In genomic region chr1:52098139-52098871, GRCh38 we compare ENCODE assay signal across 18 cellular contexts. TPM values are rescaled to one million over a fixed set of nuclear protein-coding genes. Genes with fewer than 3 reads are reported as not detected.
DNase-seq lines count a peak whose midpoint lies in the region; TF ChIP-seq lines count a peak whose summit lies in the region.
"Had no signal": no experiment of that assay in that cellular context is flagged by ENCODE, and none has a peak within 500 bp of the region (broad histone marks: within the 10 kb centered on the region; RNA-seq: fewer than 3 reads in every experiment).

No MANE protein-coding gene starts in this region.

- no peak overlapping the region for H2AFZ ChIP-seq in neural cell (ENCODE audit: low read depth, low read length)

- no peak overlapping the region for H3K27ac ChIP-seq in neural cell (ENCODE audit: low read length)
- H3K27ac ChIP-seq in coronary artery: no peak overlapping the region
- H3K27ac ChIP-seq: KMS-11 had no signal

- H3K79me2 ChIP-seq in neural cell (replicated peaks; ENCODE audit: insufficient read depth, low read length): no peaks in the 10 kb centered on the region

- H4K20me1 ChIP-seq in neural cell (ENCODE audit: insufficient read depth): no peaks in the 10 kb centered on the region

- DNase-seq in NCI-H2029 (lab: John Stamatoyannopoulos, UW) (peak; percentile 11), NCI-H2029 treated with DMSO at 0.1 percent for 48 hours (lab: John Stamatoyannopoulos, UW) (no peak), HuH-7 (ENCODE audit: low spot score) (peak; percentile 11), NCI-H69 (lab: John Stamatoyannopoulos, UW) (peak; percentile 73), DMS 273 treated with DMSO at 0.1 percent for 48 hours (lab: John Stamatoyannopoulos, UW) (no peak), amniotic stem cell (lab: John Stamatoyannopoulos, UW) (no peak), coronary artery (ENCODE audit: low spot score) (no peak)
- DNase-seq: activated CD4-positive, CD25-positive, alpha-beta regulatory T cell treated with anti-CD3 and anti-CD28 coated beads, Interleukin-2, amount 50 U/mL, for 72 hours; activated CD8-positive, alpha-beta memory T cell treated with anti-CD3 and anti-CD28 coated beads for 24 hours; EL; kidney glomerular epithelial cell; mammary epithelial cell; MV-4-11; NCI-H446 treated with DMSO at 0.1 percent for 48 hours; OCI-M1; Right ventricle myocardium superior had no signal

- no peak overlapping the region for H3K4me2 ChIP-seq in neural cell (ENCODE audit: low read length)
- H3K4me2 ChIP-seq: KMS-11 had no signal

- H3K27me3 ChIP-seq in neural cell (ENCODE audit: insufficient read depth, low read depth, low read length): no peaks in the 10 kb centered on the region

- no peak for TF ChIP-seq CTCF in neural cell (IDR thresholded peaks at IDR 0.05; ENCODE audit: poor library complexity, severe bottlenecking)
- no peak for TF ChIP-seq CTCF in coronary artery (IDR thresholded peaks at IDR 0.05)

- no peaks in the 10 kb centered on the region for H3K9me3 ChIP-seq in neural cell (ENCODE audit: low read length)

- no peak for TF ChIP-seq RAD21 in neural cell (conservative IDR thresholded peaks at IDR 0.05)

- H3K36me3 ChIP-seq in neural cell (ENCODE audit: insufficient read depth, low read length): no peaks in the 10 kb centered on the region

- peak overlapping the region; percentile 5 for H3K9ac ChIP-seq in neural cell (ENCODE audit: low read length)
- H3K9ac ChIP-seq: KMS-11 had no signal

- no peak for TF ChIP-seq EP300 in neural cell (conservative IDR thresholded peaks at IDR 0.05; ENCODE audit: poor library complexity, severe bottlenecking)

- no peaks in the 10 kb centered on the region for H3F3A ChIP-seq in neural cell (ENCODE audit: insufficient read depth, low read length, poor library complexity, severe bottlenecking)

- no peaks in the 10 kb centered on the region for H3K9me2 ChIP-seq in neural cell (ENCODE audit: insufficient read depth, low read length)

- H3K4me3 ChIP-seq in neural cell (ENCODE audit: low read length) (no peak overlapping the region), coronary artery (no peak overlapping the region)

TF ChIP-seq in neural cell, 6 proteins besides CTCF, POLR2A, EP300 and RAD21:
- TF ChIP-seq SMC3 (conservative IDR thresholded peaks at IDR 0.05; ENCODE audit: poor library complexity) (no peak), POLR2AphosphoS5 (IDR thresholded peaks at IDR 0.05) (peak; percentile 17), EZH2 (IDR thresholded peaks at IDR 0.05; ENCODE audit: borderline replicate concordance, insufficient read depth, low read length, poor library complexity, severe bottlenecking) (no peak)

RNA-seq across cellular contexts. Expression of gene BTF3L4, which starts 42.2 kb away (rescaled TPM):
- 321 and 355 TPM in 2 replicates for polyA plus RNA-seq in neural cell
- polyA minus RNA-seq in neural cell: 265 and 282 TPM in 2 replicates

RNA-seq across cellular contexts. Expression of gene TXNDC12, which starts 43.3 kb away (rescaled TPM):
- polyA plus RNA-seq in neural cell: 33.3 and 42.3 TPM in 2 replicates
- 32.4 and 36.8 TPM in 2 replicates for polyA minus RNA-seq in neural cell

RNA-seq across cellular contexts. Expression of gene ZFYVE9, which starts 43.6 kb away (rescaled TPM):
- 18.1 and 21.6 TPM in 2 replicates for polyA plus RNA-seq in neural cell
- 81.1 and 91.5 TPM in 2 replicates for polyA minus RNA-seq in neural cell

Comparison
In these comparisons a context has a peak if more than half of its experiments do, and no peak if none do; other contexts are left out.
1. DNase-seq: peak in NCI-H2029 (single experiment), HuH-7 (single experiment) and NCI-H69 (single experiment); none in NCI-H2029 treated with DMSO at 0.1 percent for 48 hours (single experiment), DMS 273 treated with DMSO at 0.1 percent for 48 hours (single experiment), amniotic stem cell (single experiment) and coronary artery (single experiment).